Comparison of ENCODE assay signal across 15 cellular contexts in the genomic region with DNA sequence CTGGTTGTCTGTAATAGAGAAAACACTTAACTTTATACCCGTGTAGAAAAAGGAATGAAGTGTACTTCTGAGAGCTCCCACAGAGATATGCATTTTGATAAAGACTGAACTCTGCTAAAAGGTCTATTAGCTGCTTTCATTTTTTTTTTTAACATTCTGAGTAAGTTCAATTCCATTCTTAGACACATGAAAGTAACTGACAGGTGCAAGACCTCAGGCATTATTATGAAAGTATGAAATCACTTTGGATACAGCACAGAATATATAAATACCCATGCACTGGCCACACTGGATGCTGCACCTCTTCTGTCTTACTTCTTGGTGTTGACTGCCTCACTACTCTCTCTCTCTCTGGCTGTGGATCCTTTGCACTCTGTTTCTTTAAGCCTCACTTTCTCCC. TPM values are rescaled to one million over a fixed set of nuclear protein-coding genes. Genes with fewer than 3 reads are reported as not detected.
DNase-seq lines count a peak whose midpoint lies in the region; ATAC-seq, FAIRE-seq and TF ChIP-seq lines count a peak whose summit lies in the region.
"Had no signal": no experiment of that assay in that cellular context is flagged by ENCODE, and none has a peak within 500 bp of the region (broad histone marks: within the 10 kb centered on the region; RNA-seq: fewer than 3 reads in every experiment).

No MANE protein-coding gene starts in this region.

- H3K27me3 ChIP-seq in neural cell (ENCODE audit: insufficient read depth, low read depth, low read length), result no peaks in the 10 kb centered on the region
- H3K27me3 ChIP-seq: testis had no signal

- peak; percentile 69 for TF ChIP-seq EP300 in neural cell (conservative IDR thresholded peaks at IDR 0.05; ENCODE audit: poor library complexity, severe bottlenecking)

- H2AFZ ChIP-seq in neural cell (ENCODE audit: low read depth, low read length), result no peak overlapping the region

- no peak for TF ChIP-seq POLR2A in H54 (IDR thresholded peaks at IDR 0.05; ENCODE audit: low read depth, low read length)

- no peak overlapping the region for H3K9ac ChIP-seq in neural cell (ENCODE audit: low read length)

- no peak overlapping the region for H3K4me2 ChIP-seq in neural cell (ENCODE audit: low read length)

- ATAC-seq in GM18907 (IDR thresholded peaks at IDR 0.05; ENCODE audit: unreplicated experiment) (peak; percentile 62), HG03280 (IDR thresholded peaks at IDR 0.05; ENCODE audit: unreplicated experiment) (peak; percentile 91), HG02970 (IDR thresholded peaks at IDR 0.05; ENCODE audit: low FRiP score, unreplicated experiment) (no peak)
- ATAC-seq: activated naive CD8-positive, alpha-beta T cell treated with anti-CD3 and anti-CD28 coated beads, Interleukin-2, amount 50 U/mL, for 24 hours; CD8-positive, alpha-beta T cell had no signal

- H3F3A ChIP-seq in neural cell (ENCODE audit: insufficient read depth, low read length, poor library complexity, severe bottlenecking), result no peaks in the 10 kb centered on the region

- H3K79me2 ChIP-seq in neural cell (replicated peaks; ENCODE audit: insufficient read depth, low read length), result no peaks in the 10 kb centered on the region

- no peak for TF ChIP-seq RAD21 in neural cell (conservative IDR thresholded peaks at IDR 0.05)

- FAIRE-seq in H54 (lab: Jason Lieb, UNC), result peak; percentile 36

- H3K36me3 ChIP-seq in neural cell (ENCODE audit: insufficient read depth, low read length), result no peaks in the 10 kb centered on the region

- H4K20me1 ChIP-seq in neural cell (ENCODE audit: insufficient read depth), result no peaks in the 10 kb centered on the region

- H3K9me2 ChIP-seq in neural cell (ENCODE audit: insufficient read depth, low read length), result no peaks in the 10 kb centered on the region

- no peaks in the 10 kb centered on the region for H3K9me3 ChIP-seq in neural cell (ENCODE audit: low read length)
- H3K9me3 ChIP-seq: testis had no signal

- DNase-seq in H54 (ENCODE audit: insufficient read length, low spot score) (no peak), DMS153 (lab: John Stamatoyannopoulos, UW) (no peak)
- DNase-seq in stimulated activated CD8-positive, alpha-beta memory T cell treated with anti-CD3 and anti-CD28 coated beads, Interleukin-4, amount 100 ng/mL, for 48 hours, result no peak
- DNase-seq: activated naive CD8-positive, alpha-beta T cell treated with anti-CD3 and anti-CD28 coated beads, Interleukin-2, amount 50 U/mL, for 24 hours; activated T-cell treated with anti-CD3 and anti-CD28 coated beads for 4 hours; CD8-positive, alpha-beta T cell; GF-D8; hypothalamus; mammary epithelial cell; NCI-H2081; testis had no signal

- H3K4me3 ChIP-seq in neural cell (ENCODE audit: low read length), result no peak overlapping the region
- H3K4me3 ChIP-seq: testis had no signal

- H3K27ac ChIP-seq in neural cell (ENCODE audit: low read length), result peak overlapping the region; percentile 56
- H3K27ac ChIP-seq: testis had no signal

- no peak for TF ChIP-seq CTCF in neural cell (IDR thresholded peaks at IDR 0.05; ENCODE audit: poor library complexity, severe bottlenecking)

TF ChIP-seq in neural cell, 6 proteins besides CTCF, POLR2A, EP300 and RAD21:
- TF ChIP-seq POLR2AphosphoS5 (IDR thresholded peaks at IDR 0.05), result peak; percentile 33
- TF ChIP-seq, protein P1, sequence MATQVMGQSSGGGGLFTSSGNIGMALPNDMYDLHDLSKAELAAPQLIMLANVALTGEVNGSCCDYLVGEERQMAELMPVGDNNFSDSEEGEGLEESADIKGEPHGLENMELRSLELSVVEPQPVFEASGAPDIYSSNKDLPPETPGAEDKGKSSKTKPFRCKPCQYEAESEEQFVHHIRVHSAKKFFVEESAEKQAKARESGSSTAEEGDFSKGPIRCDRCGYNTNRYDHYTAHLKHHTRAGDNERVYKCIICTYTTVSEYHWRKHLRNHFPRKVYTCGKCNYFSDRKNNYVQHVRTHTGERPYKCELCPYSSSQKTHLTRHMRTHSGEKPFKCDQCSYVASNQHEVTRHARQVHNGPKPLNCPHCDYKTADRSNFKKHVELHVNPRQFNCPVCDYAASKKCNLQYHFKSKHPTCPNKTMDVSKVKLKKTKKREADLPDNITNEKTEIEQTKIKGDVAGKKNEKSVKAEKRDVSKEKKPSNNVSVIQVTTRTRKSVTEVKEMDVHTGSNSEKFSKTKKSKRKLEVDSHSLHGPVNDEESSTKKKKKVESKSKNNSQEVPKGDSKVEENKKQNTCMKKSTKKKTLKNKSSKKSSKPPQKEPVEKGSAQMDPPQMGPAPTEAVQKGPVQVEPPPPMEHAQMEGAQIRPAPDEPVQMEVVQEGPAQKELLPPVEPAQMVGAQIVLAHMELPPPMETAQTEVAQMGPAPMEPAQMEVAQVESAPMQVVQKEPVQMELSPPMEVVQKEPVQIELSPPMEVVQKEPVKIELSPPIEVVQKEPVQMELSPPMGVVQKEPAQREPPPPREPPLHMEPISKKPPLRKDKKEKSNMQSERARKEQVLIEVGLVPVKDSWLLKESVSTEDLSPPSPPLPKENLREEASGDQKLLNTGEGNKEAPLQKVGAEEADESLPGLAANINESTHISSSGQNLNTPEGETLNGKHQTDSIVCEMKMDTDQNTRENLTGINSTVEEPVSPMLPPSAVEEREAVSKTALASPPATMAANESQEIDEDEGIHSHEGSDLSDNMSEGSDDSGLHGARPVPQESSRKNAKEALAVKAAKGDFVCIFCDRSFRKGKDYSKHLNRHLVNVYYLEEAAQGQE (IDR thresholded peaks at IDR 0.05; ENCODE audit: borderline replicate concordance), result no peak
- TF ChIP-seq MXI1 (conservative IDR thresholded peaks at IDR 0.05; ENCODE audit: poor library complexity, severe bottlenecking), result no peak
- TF ChIP-seq SMC3 (conservative IDR thresholded peaks at IDR 0.05; ENCODE audit: poor library complexity), result no peak
- no peak for TF ChIP-seq EZH2 (IDR thresholded peaks at IDR 0.05; ENCODE audit: borderline replicate concordance, insufficient read depth, low read length, poor library complexity, severe bottlenecking)
- no peak for TF ChIP-seq TAF1 (IDR thresholded peaks at IDR 0.05; ENCODE audit: low read depth)
TF ChIP-seq in neural cell: peak in this region for 1.

RNA-seq across cellular contexts. Expression of a gene that starts 46.2 kb away (rescaled TPM):
- 0.27 and 0.48 TPM in 2 replicates for polyA plus RNA-seq in neural cell
- 0.35 and 0.49 TPM in 2 replicates for polyA minus RNA-seq in neural cell
